In genomic region chr9:128829477-128830251, GRCh38 we compare ENCODE assay signal across 8 cellular contexts. TPM values are rescaled to one million over a fixed set of nuclear protein-coding genes. Genes with fewer than 3 reads are reported as not detected.
DNase-seq lines count a peak whose midpoint lies in the region; ATAC-seq and TF ChIP-seq lines count a peak whose summit lies in the region.

Gene SPOUT1 (minus strand): TSS chr9:128829794. CDS start chr9:128829780, 14 bp downstream.

- H3K36me3 ChIP-seq in colonic mucosa: peaks cover 4% of the 10 kb centered on the region

- ATAC-seq in HG03442 (IDR thresholded peaks at IDR 0.05; ENCODE audit: unreplicated experiment): peak; percentile 96

- peak within 1 kb of the TSS; percentile 100 for H3K4me3 ChIP-seq in colonic mucosa

- DNase-seq in Ammon's horn (ENCODE audit: low spot score) (peak; percentile 96), GM19238 (ENCODE audit: insufficient read length, low spot score) (peak; percentile 99), NCI-H524 (lab: John Stamatoyannopoulos, UW) (peak; percentile 82 to 95), colonic mucosa (peak; percentile 96)
- DNase-seq in activated CD4-positive, alpha-beta T cell treated with anti-CD3 and anti-CD28 coated beads for 48 hours: peak; percentile 96
- peak; percentile 86 to 91 for DNase-seq in stimulated activated CD4-positive, alpha-beta T cell treated with anti-CD3 and anti-CD28 coated beads, Interleukin-1b, Interleukin-23, amount 100 ng/mL, for 4 hours (ENCODE audit: low read depth in 2 of 2)

- no peaks in the 10 kb centered on the region for H3K9me3 ChIP-seq in colonic mucosa

- peaks cover 6% of the 10 kb centered on the region for H3K4me1 ChIP-seq in colonic mucosa

- H3K27ac ChIP-seq in colonic mucosa (peak within 1 kb of the TSS; percentile 50), layer of hippocampus (ENCODE audit: low read depth, low read length) (peak within 1 kb of the TSS; percentile 16)

- TF ChIP-seq CTCF in colonic mucosa (IDR thresholded peaks at IDR 0.05): no peak

- H3K9ac ChIP-seq in colonic mucosa (ENCODE audit: low read depth in 2 of 2, low read length in 2 of 2): peak within 1 kb of the TSS; percentile 79 to 86

- intact Hi-C loops in colonic mucosa (cut with DNase I): no loop called here

- H3K27me3 ChIP-seq in colonic mucosa: no peaks in the 10 kb centered on the region
- no peaks in the 10 kb centered on the region for H3K27me3 ChIP-seq in layer of hippocampus (ENCODE audit: control insufficient read depth, insufficient read depth, low read length)

RNA-seq across cellular contexts. Expression of gene SPOUT1, which starts in this region (rescaled TPM):
- total RNA-seq in colonic mucosa: 10 to 100 TPM; 25.1 to 66.6 TPM

Comparison
In these comparisons a context has a peak if more than half of its experiments do, and no peak if none do; other contexts are left out.
1. Peak in every context shown above with its lines: DNase-seq, ATAC-seq, H3K4me3 ChIP-seq and H3K27ac ChIP-seq.